ENCODE assay signal across 5 cellular contexts in the genomic region with DNA sequence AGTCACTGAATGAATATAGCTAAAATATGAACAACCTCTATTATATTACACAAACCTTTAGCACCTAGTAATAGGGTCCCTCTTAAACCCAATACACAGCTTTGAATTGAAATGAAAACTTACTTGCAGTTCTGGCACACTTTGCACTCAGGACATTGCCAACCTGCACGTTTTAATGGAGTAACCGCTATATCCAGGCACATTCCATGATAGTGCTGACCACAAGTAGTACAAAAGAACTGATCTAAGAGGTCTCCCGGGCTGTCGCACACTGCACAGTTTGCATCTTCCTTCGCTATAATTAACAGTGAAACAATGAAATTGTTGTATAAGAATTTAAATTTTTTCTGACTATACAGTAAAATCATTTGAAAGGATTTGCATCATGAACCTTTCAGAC.
A peak's percentile ranks its signal among the peaks of the same experiment; 100 is the strongest.
DNase-seq lines count a peak whose midpoint lies in the region; ATAC-seq, FAIRE-seq and TF ChIP-seq lines count a peak whose summit lies in the region.
"Not testable (repeated sequence)": the region's sequence is repeated elsewhere in the genome, so short reads cannot be mapped to it uniquely, and the experiment has no call there.

No MANE protein-coding gene starts in this region.

- H3K36me3 ChIP-seq in astrocyte (ENCODE audit: insufficient read depth, low read length), result not testable (repeated sequence)
- H3K36me3 ChIP-seq in lower lobe of right lung (peaks cover 16% of the 10 kb centered on the region), upper lobe of left lung (peaks cover 0 to 25% (median 4%) of the 10 kb centered on the region in 4 donors)

- not testable (repeated sequence) for TF ChIP-seq CTCF in astrocyte (IDR thresholded peaks at IDR 0.05; ENCODE audit: insufficient read depth, low read depth, low read length); lower lobe of right lung (IDR thresholded peaks at IDR 0.05); upper lobe of left lung (IDR thresholded peaks at IDR 0.05)

- H3K4me1 ChIP-seq in astrocyte (ENCODE audit: insufficient read depth, low read length); lower lobe of right lung; upper lobe of left lung: not testable (repeated sequence)

- H3K36me3 Mint-ChIP-seq in astrocyte (ENCODE audit: low read depth, unreplicated experiment), result not testable (repeated sequence)

- TF ChIP-seq POLR2A in H54 (IDR thresholded peaks at IDR 0.05; ENCODE audit: low read depth, low read length); upper lobe of left lung (IDR thresholded peaks at IDR 0.05): not testable (repeated sequence)

- H3K4me1 Mint-ChIP-seq in astrocyte (ENCODE audit: low read depth, unreplicated experiment), result not testable (repeated sequence)

- not testable (repeated sequence) for H3K9ac ChIP-seq in astrocyte (ENCODE audit: low read length)

- TF ChIP-seq EP300 in upper lobe of left lung (IDR thresholded peaks at IDR 0.05), result not testable (repeated sequence)

- H3K9me3 Mint-ChIP-seq in astrocyte (ENCODE audit: unreplicated experiment), result not testable (repeated sequence)

- DNase-seq in H54 (ENCODE audit: insufficient read length, low spot score); astrocyte (ENCODE audit: low read depth); Right ventricle myocardium inferior (ENCODE audit: missing footprints); lower lobe of right lung; upper lobe of left lung: not testable (repeated sequence)

- H3K79me2 ChIP-seq in astrocyte (ENCODE audit: insufficient read depth, low read length), result not testable (repeated sequence)

- H3K4me3 ChIP-seq in astrocyte (ENCODE audit: insufficient read depth, low read depth, low read length); lower lobe of right lung; upper lobe of left lung: not testable (repeated sequence)

- not testable (repeated sequence) for H3K4me2 ChIP-seq in astrocyte (ENCODE audit: low read length)

- intact Hi-C loops in Right ventricle myocardium inferior (cut with DNase I); lower lobe of right lung (cut with DNase I): not testable (repeated sequence)

- not testable (repeated sequence) for H3K4me3 Mint-ChIP-seq in astrocyte (ENCODE audit: unreplicated experiment)

- H3K9me3 ChIP-seq in astrocyte (ENCODE audit: insufficient read depth, low read depth, low read length); lower lobe of right lung; upper lobe of left lung: not testable (repeated sequence)

- not testable (repeated sequence) for H3K27me3 Mint-ChIP-seq in astrocyte (ENCODE audit: low read depth, unreplicated experiment)

- WGBS in upper lobe of left lung, 2 donors, result 84 to 87% methylated on average over 5 of the region's 5 CpGs

- H4K20me1 ChIP-seq in astrocyte (ENCODE audit: insufficient read depth, low read length), result not testable (repeated sequence)

- H3K27ac Mint-ChIP-seq in astrocyte (ENCODE audit: unreplicated experiment), result not testable (repeated sequence)

- ATAC-seq in Right ventricle myocardium inferior (peak; percentile 57), lower lobe of right lung (peak; percentile 37 to 70), upper lobe of left lung (ENCODE audit: low FRiP score in 2 of 2) (peak; percentile 38 to 68)

- H3K27me3 ChIP-seq in astrocyte (ENCODE audit: insufficient read depth, low read length); lower lobe of right lung (ENCODE audit: low read depth); upper lobe of left lung: not testable (repeated sequence)

- not testable (repeated sequence) for H3K27ac ChIP-seq in astrocyte (ENCODE audit: low read depth, low read length); lower lobe of right lung; upper lobe of left lung

- not testable (repeated sequence) for H2AFZ ChIP-seq in astrocyte (ENCODE audit: low read depth, low read length)

- FAIRE-seq in H54 (lab: Jason Lieb, UNC) (peak; percentile 36), astrocyte (lab: Jason Lieb, UNC) (peak; percentile 63)
